10 cellular contexts compared by ENCODE assay signal in the genomic region with DNA sequence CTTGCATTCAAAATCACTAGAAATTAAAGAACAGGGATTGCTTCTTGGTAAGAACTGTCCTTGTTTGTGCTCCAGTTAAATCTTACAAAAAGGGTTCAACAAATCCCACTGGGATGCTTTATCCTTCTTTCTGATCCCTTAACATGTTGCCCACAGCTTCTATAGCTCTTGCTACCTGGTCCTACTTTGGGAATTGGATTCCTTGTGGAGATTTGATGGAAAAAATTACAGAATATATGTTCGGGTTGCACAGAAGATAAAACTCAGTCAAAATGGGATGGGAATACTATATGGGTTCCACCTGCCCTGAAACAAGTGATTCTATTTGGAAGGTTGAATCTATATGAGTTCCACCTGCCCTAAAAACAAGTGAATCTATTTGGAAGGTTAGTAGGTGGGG. TPM values are rescaled to one million over a fixed set of nuclear protein-coding genes. Genes with fewer than 3 reads are reported as not detected.
"Had no signal": no experiment of that assay in that cellular context is flagged by ENCODE, and none has a peak within 500 bp of the region (broad histone marks: within the 10 kb centered on the region; RNA-seq: fewer than 3 reads in every experiment).

A gene with protein sequence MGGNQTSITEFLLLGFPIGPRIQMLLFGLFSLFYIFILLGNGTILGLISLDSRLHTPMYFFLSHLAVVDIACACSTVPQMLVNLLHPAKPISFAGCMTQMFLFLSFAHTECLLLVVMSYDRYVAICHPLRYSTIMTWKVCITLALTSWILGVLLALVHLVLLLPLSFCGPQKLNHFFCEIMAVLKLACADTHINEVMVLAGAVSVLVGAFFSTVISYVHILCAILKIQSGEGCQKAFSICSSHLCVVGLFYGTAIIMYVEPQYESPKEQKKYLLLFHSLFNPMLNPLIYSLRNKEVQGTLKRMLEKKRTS (plus strand): TSS at position 301 of the 400 bp plus-strand sequence. CDS start 4,409 bp downstream, outside the sequence.

- H3K4me1 ChIP-seq: HAP-1 had no signal

- H3K4me3 ChIP-seq: GM23248, HAP-1 had no signal

- H3K9me3 Mint-ChIP-seq: H9, HFFc6 had no signal

- H3K9ac ChIP-seq: GM23248 had no signal

- DNase-seq: GM23248, GOT3, H7, H9, HCEC 1CT, HFFc6 had no signal

- H3K27ac ChIP-seq: GM23248 had no signal

- H3K4me3 Mint-ChIP-seq: H9, HFFc6 had no signal

- H3K27ac Mint-ChIP-seq: H9, HFFc6 had no signal

- H3K9me3 ChIP-seq: HAP-1 had no signal

- H2AFZ ChIP-seq: GM23248 had no signal

- ATAC-seq: HCT116 had no signal

- H3K36me3 ChIP-seq: HAP-1 had no signal

RNA-seq across cellular contexts. Expression of the gene that starts here (rescaled TPM):
- total RNA-seq: GM23248, H1, H4, H7, HFFc6 had no signal
- polyA plus RNA-seq: GM23248, H1 had no signal
